Comparison of ENCODE assay signal across 8 cellular contexts in the genomic region with DNA sequence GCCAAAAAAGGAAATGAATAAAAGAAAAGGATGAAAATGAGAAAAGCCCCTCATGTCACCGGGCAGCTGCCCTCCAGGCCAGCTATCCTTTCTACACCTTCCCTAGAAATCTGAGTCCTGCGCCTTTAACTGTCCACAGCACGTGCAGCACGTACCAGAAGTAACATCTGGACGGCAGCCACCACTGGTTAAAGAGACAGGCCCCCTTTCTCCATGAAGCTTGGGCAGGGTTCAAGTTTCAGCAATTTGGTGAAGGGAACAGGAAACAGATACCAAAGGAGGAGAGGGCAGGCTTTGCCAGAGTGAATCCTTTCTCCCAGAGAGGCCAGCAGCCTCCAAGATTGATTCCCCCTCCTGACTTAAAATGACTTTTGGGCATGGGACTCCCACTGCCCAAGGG.
A peak's percentile ranks its signal among the peaks of the same experiment; 100 is the strongest.
DNase-seq lines count a peak whose midpoint lies in the region; ATAC-seq, FAIRE-seq and TF ChIP-seq lines count a peak whose summit lies in the region.

No MANE protein-coding gene starts in this region.

- H3K4me2 ChIP-seq in BLaER1 treated with 17β-estradiol and CSF1 and Interleukin-3, amounts not matched to agents 10 nM and 100 nM, result peak overlapping the region; percentile 36 to 69 (median 51); a peak in 21 of 22 replicates
- peak overlapping the region; percentile 19; the same call in 1 of the 2 replicates for H3K4me2 ChIP-seq in KMS-11

- H2AFZ ChIP-seq in KMS-11 (ENCODE audit: low read depth), result peak overlapping the region; percentile 49

- peaks cover 50 to 65% (median 57%) of the 10 kb centered on the region in 10 experiments for H3K4me1 ChIP-seq in BLaER1 treated with 17β-estradiol and CSF1 and Interleukin-3, amounts not matched to agents 10 nM and 100 nM
- H3K4me1 ChIP-seq in KMS-11 (ENCODE audit: low read depth, poor library complexity, severe bottlenecking), result peaks cover 19% of the 10 kb centered on the region

- H3K27ac ChIP-seq in BLaER1 treated with 17β-estradiol and CSF1 and Interleukin-3, amounts not matched to agents 10 nM and 100 nM, result peak overlapping the region in 7 of 11 experiments; percentile 5 to 59 (median 20); a peak in 9 of 22 replicates
- H3K27ac ChIP-seq in KMS-11, result no peak overlapping the region
- peak overlapping the region; percentile 9; the same call in 1 of the 2 replicates for H3K27ac ChIP-seq in VCaP

- H3K9ac ChIP-seq in BLaER1 treated with 17β-estradiol and CSF1 and Interleukin-3, amounts not matched to agents 10 nM and 100 nM, result peak overlapping the region in 6 of 11 experiments; percentile 2 to 34 (median 12); a peak in 5 of 22 replicates
- H3K9ac ChIP-seq in KMS-11, result no peak overlapping the region

- no peak overlapping the region for H3K4me3 ChIP-seq in BLaER1 treated with 17β-estradiol and CSF1 and Interleukin-3, amounts not matched to agents 10 nM and 100 nM
- no peak overlapping the region for H3K4me3 ChIP-seq in KMS-11 (IDR thresholded peaks at IDR 0.05; ENCODE audit: insufficient read depth, low read depth, low read length)

- H3K27me3 ChIP-seq in BLaER1 treated with 17β-estradiol and CSF1 and Interleukin-3, amounts not matched to agents 10 nM and 100 nM, result no peaks in the 10 kb centered on the region
- no peaks in the 10 kb centered on the region for H3K27me3 ChIP-seq in KMS-11 (ENCODE audit: insufficient read depth, low read depth)

- peaks cover 0 to 2% (median 0%) of the 10 kb centered on the region in 11 experiments; a peak in 1 of 22 replicates for H3K36me3 ChIP-seq in BLaER1 treated with 17β-estradiol and CSF1 and Interleukin-3, amounts not matched to agents 10 nM and 100 nM
- H3K36me3 ChIP-seq in KMS-11 (ENCODE audit: insufficient read depth), result no peaks in the 10 kb centered on the region

- peaks cover 7% of the 10 kb centered on the region for H3K79me2 ChIP-seq in KMS-11 (ENCODE audit: insufficient read depth, low read depth)

- no peak for FAIRE-seq in urothelium cell line (lab: Jason Lieb, UNC)

- H4K20me1 ChIP-seq in BLaER1 treated with 17β-estradiol and CSF1 and Interleukin-3, amounts not matched to agents 10 nM and 100 nM, result peaks cover 3 to 13% (median 11%) of the 10 kb centered on the region in 11 experiments; a peak in 21 of 22 replicates
- no peaks in the 10 kb centered on the region for H4K20me1 ChIP-seq in KMS-11 (ENCODE audit: insufficient read depth)

- ATAC-seq in GM21786 (IDR thresholded peaks at IDR 0.05; ENCODE audit: unreplicated experiment), result no peak

- H3K9me3 ChIP-seq in BLaER1 treated with 17β-estradiol and CSF1 and Interleukin-3, amounts not matched to agents 10 nM and 100 nM (replicated peaks in 1 of 11), result no peaks in the 10 kb centered on the region

- TF ChIP-seq CTCF in KMS-11 (conservative IDR thresholded peaks at IDR 0.05; ENCODE audit: low read depth, low read length), result no peak
- no peak for TF ChIP-seq CTCF in VCaP (conservative IDR thresholded peaks at IDR 0.05)

- peak; percentile 59 for DNase-seq in kidney tubule cell (ENCODE audit: low spot score)
- DNase-seq in urothelium cell line (ENCODE audit: low spot score), result peak; percentile 71
- no peak for DNase-seq in DMS53 treated with DMSO at 0.1 percent for 48 hours (lab: John Stamatoyannopoulos, UW; ENCODE audit: unreplicated experiment)
- no peak for DNase-seq in islet precursor cell

Comparison
In these comparisons a context has a peak if more than half of its experiments do, and no peak if none do; other contexts are left out.
1. DNase-seq: peak in kidney tubule cell (single experiment) and urothelium cell line (single experiment); none in DMS53 treated with DMSO at 0.1 percent for 48 hours (single experiment) and islet precursor cell (single experiment).